21 cellular contexts compared by ENCODE assay signal in genomic region chr22:32333769-32334639, GRCh38. TPM values are rescaled to one million over a fixed set of nuclear protein-coding genes. Genes with fewer than 3 reads are reported as not detected.
DNase-seq lines count a peak whose midpoint lies in the region; ATAC-seq, FAIRE-seq and TF ChIP-seq lines count a peak whose summit lies in the region.
"Had no signal": no experiment of that assay in that cellular context is flagged by ENCODE, and none has a peak within 500 bp of the region (broad histone marks: within the 10 kb centered on the region; RNA-seq: fewer than 3 reads in every experiment).

No MANE protein-coding gene starts in this region.

- H2AK5ac ChIP-seq in H9 (ENCODE audit: insufficient read length, low read length) = no peak overlapping the region

- H3K27me3 Mint-ChIP-seq in H9 (ENCODE audit: low read depth) = peaks cover 17% of the 10 kb centered on the region
- H3K27me3 Mint-ChIP-seq in activated T-helper 2 cell treated with anti-CD3 and anti-CD28 coated beads, Interferon-gamma antibody, Interleukin-2, Interleukin-4, amounts not matched to agents 10 μg/mL and 5 μg/mL and 100 μg/mL, durations not matched to agents 14 hours and 24 hours and 36 hours (ENCODE audit: low read depth) = no peaks in the 10 kb centered on the region
- peaks cover 14% of the 10 kb centered on the region for H3K27me3 Mint-ChIP-seq in activated CD8-positive, alpha-beta T cell treated with anti-CD3 and anti-CD28 coated beads for 36 hours
- H3K27me3 Mint-ChIP-seq: CD4-positive, CD25-positive, alpha-beta regulatory T cell had no signal

- TF ChIP-seq RAD21 in HepG2 (CRISPR knock-in tag; IDR thresholded peaks at IDR 0.05) = no peak

- H3K27ac ChIP-seq in H9 (ENCODE audit: insufficient read length, low read depth, low read length) (no peak overlapping the region), HepG2 (ENCODE audit: extremely low read length, insufficient read depth, low read length) (no peak overlapping the region)
- H3K27ac ChIP-seq: HL-60, KMS-11 had no signal

- no peaks in the 10 kb centered on the region for H4K20me1 ChIP-seq in H9 (ENCODE audit: control insufficient read depth, insufficient read depth, insufficient read length)
- H4K20me1 ChIP-seq in HepG2 (ENCODE audit: insufficient read depth, low read length) = no peaks in the 10 kb centered on the region

- H3T11ph ChIP-seq in H9 (ENCODE audit: low read length) = no peak overlapping the region

- H3K9me3 ChIP-seq in H9 (ENCODE audit: control insufficient read depth, low read depth, low read length) (no peaks in the 10 kb centered on the region), HepG2 (ENCODE audit: low read length) (no peaks in the 10 kb centered on the region)
- H3K9me3 ChIP-seq: MG63 had no signal

- H2BK20ac ChIP-seq in H9 (ENCODE audit: low read depth, low read length, poor library complexity, severe bottlenecking) = no peak overlapping the region

- H3K79me2 ChIP-seq in H9 (ENCODE audit: insufficient read depth, low read length) (no peaks in the 10 kb centered on the region), HepG2 (ENCODE audit: insufficient read depth, low read length) (no peaks in the 10 kb centered on the region)

- POLR2A ChIA-PET in HepG2 (lab: Yijun Ruan, JAX) = no interaction called here
- POLR2A ChIA-PET in activated CD8-positive, alpha-beta T cell treated with anti-CD3 and anti-CD28 coated beads for 36 hours (lab: Charles Lee) = no interaction called here

- in situ Hi-C loops in HepG2 (cut with HindIII; ENCODE audit: extremely low pct_ligation_motif_present, low pct_unique_long_range_greater_than_20kb) = no loop called here

- H2AFZ ChIP-seq in H9 (ENCODE audit: low read length) = no peak overlapping the region
- H2AFZ ChIP-seq in HepG2 (ENCODE audit: low read length) = no peak overlapping the region

- H3K14ac ChIP-seq in H9 (ENCODE audit: insufficient read depth, low read length) = no peak overlapping the region; the same call in 1 of the 2 replicates

- H4K5ac ChIP-seq in H9 (ENCODE audit: insufficient read length, low read depth, low read length) = no peak overlapping the region

- TF ChIP-seq EP300 in HepG2 (IDR thresholded peaks at IDR 0.05; ENCODE audit: low read depth in 2 of 2, low read length in 2 of 2) (no peak), HepG2 (CRISPR knock-in tag; IDR thresholded peaks at IDR 0.05; ENCODE audit: borderline replicate concordance) (no peak)

- H3K9me3 Mint-ChIP-seq in H9 = peaks cover 0 to 2% of the 10 kb centered on the region in 2 experiments; a peak in 1 of 5 replicates
- no peaks in the 10 kb centered on the region for H3K9me3 Mint-ChIP-seq in activated T-helper 2 cell treated with anti-CD3 and anti-CD28 coated beads, Interferon-gamma antibody, Interleukin-2, Interleukin-4, amounts not matched to agents 10 μg/mL and 5 μg/mL and 100 μg/mL, durations not matched to agents 14 hours and 24 hours and 36 hours
- H3K9me3 Mint-ChIP-seq in activated CD8-positive, alpha-beta T cell treated with anti-CD3 and anti-CD28 coated beads for 36 hours = no peaks in the 10 kb centered on the region
- H3K9me3 Mint-ChIP-seq: CD4-positive, CD25-positive, alpha-beta regulatory T cell; HFFc6 had no signal

- no peak for TF ChIP-seq POLR2A in HepG2 (IDR thresholded peaks at IDR 0.05; ENCODE audit: insufficient read depth in 1 of 2, low read depth in 2 of 2, low read length in 2 of 2)

- no peaks in the 10 kb centered on the region for H3K36me3 ChIP-seq in HepG2 (replicated peaks in 1 of 2; ENCODE audit: control insufficient read depth in 1 of 2, insufficient read depth in 2 of 2, low read length in 2 of 2)
- H3K36me3 ChIP-seq: MG63 had no signal

- H3K27me3 ChIP-seq in H9 (ENCODE audit: insufficient read depth, low read length) (no peaks in the 10 kb centered on the region), HepG2 (ENCODE audit: control insufficient read depth in 1 of 2, insufficient read depth in 2 of 2, low read length in 2 of 2) (peaks cover 4 to 12% of the 10 kb centered on the region in 2 experiments; a peak in 2 of 5 replicates)
- H3K27me3 ChIP-seq: MG63 had no signal

- no peak for TF ChIP-seq CTCF in H9 (conservative IDR thresholded peaks at IDR 0.05)
- no peak for TF ChIP-seq CTCF in HepG2 (CRISPR knock-in tag; IDR thresholded peaks at IDR 0.05)
- no peak for TF ChIP-seq CTCF in activated CD8-positive, alpha-beta T cell treated with anti-CD3 and anti-CD28 coated beads for 36 hours (IDR thresholded peaks at IDR 0.05)

- H3K56ac ChIP-seq in H9 (ENCODE audit: insufficient read length, low read depth, low read length) = no peak overlapping the region

- H3K79me1 ChIP-seq in H9 (ENCODE audit: insufficient read depth, low read depth, low read length, poor library complexity, severe bottlenecking) = no peaks in the 10 kb centered on the region

- no peak overlapping the region for H3K4ac ChIP-seq in H9 (ENCODE audit: low read depth, low read length)

- no peak overlapping the region for H4K8ac ChIP-seq in H9 (replicated peaks; ENCODE audit: insufficient read length, low read depth, low read length)

- ATAC-seq in HepG2 (no peak; the same call in 2 of the 3 replicates), sciatic nerve (no peak)
- ATAC-seq in activated CD8-positive, alpha-beta T cell treated with anti-CD3 and anti-CD28 coated beads for 36 hours = no peak

- WGBS in H9 (ENCODE audit: extremely low coverage, insufficient read length, low lambda C conversion rate) = no CpG with 5 or more reads among the region's 12 CpGs
- WGBS in HepG2 (ENCODE audit: low lambda C conversion rate) = 9% methylated on average over 12 of the region's 12 CpGs

- H3K18ac ChIP-seq in H9 (ENCODE audit: insufficient read length, low read depth, low read length) = no peak overlapping the region

- peak overlapping the region in 1 of 2 experiments; percentile 0; a peak in 2 of 5 replicates for H3K4me3 Mint-ChIP-seq in H9
- no peak overlapping the region for H3K4me3 Mint-ChIP-seq in activated T-helper 2 cell treated with anti-CD3 and anti-CD28 coated beads, Interferon-gamma antibody, Interleukin-2, Interleukin-4, amounts not matched to agents 10 μg/mL and 5 μg/mL and 100 μg/mL, durations not matched to agents 14 hours and 24 hours and 36 hours (ENCODE audit: low read depth)
- H3K4me3 Mint-ChIP-seq in activated CD8-positive, alpha-beta T cell treated with anti-CD3 and anti-CD28 coated beads for 36 hours = no peak overlapping the region
- H3K4me3 Mint-ChIP-seq: CD4-positive, CD25-positive, alpha-beta regulatory T cell; HFFc6 had no signal

- no peak overlapping the region for H2BK120ac ChIP-seq in H9 (ENCODE audit: low read depth, low read length, poor library complexity, severe bottlenecking)

- H3K9ac ChIP-seq in H9 (ENCODE audit: extremely low read depth, insufficient read length, low read length) (no peak overlapping the region), HepG2 (ENCODE audit: insufficient read depth, low read depth, low read length) (no peak overlapping the region)
- H3K9ac ChIP-seq: KMS-11 had no signal

- DNase-seq in H9 (peak; percentile 21), HepG2 (ENCODE audit: low spot score) (no peak), sciatic nerve (ENCODE audit: low spot score) (peak; percentile 42), activated gamma-delta T cell (lab: John Stamatoyannopoulos, UW) (no peak), RKO (ENCODE audit: low spot score) (no peak)
- DNase-seq in activated T-helper 2 cell treated with anti-CD3 and anti-CD28 coated beads, Interferon-gamma antibody, Interleukin-2, Interleukin-4, amounts not matched to agents 10 μg/mL and 5 μg/mL and 100 μg/mL, durations not matched to agents 14 hours and 24 hours and 36 hours (ENCODE audit: low spot score) = peak; percentile 3
- DNase-seq in activated CD8-positive, alpha-beta T cell treated with anti-CD3 and anti-CD28 coated beads for 36 hours = no peak
- no peak for DNase-seq in activated naive CD4-positive, alpha-beta T cell (lab: John Stamatoyannopoulos, UW)
- DNase-seq: ACHN; CD4-positive, CD25-positive, alpha-beta regulatory T cell; HFFc6; MG63; NCI-H1092 treated with DMSO at 0.1 percent for 48 hours; NCI-H187 treated with DMSO at 0.1 percent for 48 hours; NCI-H2171 treated with DMSO at 0.1 percent for 48 hours; NCI-H510A; SIG-M5 had no signal

- H3K4me1 ChIP-seq in H9 (ENCODE audit: insufficient read depth, low read length) = no peaks in the 10 kb centered on the region
- H3K4me1 ChIP-seq in HepG2 (ENCODE audit: insufficient read depth, low read length) = no peaks in the 10 kb centered on the region

- no peak overlapping the region for H3K4me2 ChIP-seq in H9 (ENCODE audit: insufficient read depth, insufficient read length, low read length)
- no peak overlapping the region for H3K4me2 ChIP-seq in HepG2 (ENCODE audit: low read depth, low read length)
- H3K4me2 ChIP-seq: KMS-11 had no signal

- H2BK15ac ChIP-seq in H9 (ENCODE audit: low read depth, low read length) = no peak overlapping the region

- H2BK12ac ChIP-seq in H9 (ENCODE audit: insufficient read length, low read depth, low read length) = no peak overlapping the region

- H3K23ac ChIP-seq in H9 (ENCODE audit: insufficient read length, low read depth, low read length) = no peak overlapping the region

- peaks cover 26 to 47% of the 10 kb centered on the region in 2 experiments for H3K4me1 Mint-ChIP-seq in H9
- H3K4me1 Mint-ChIP-seq in activated T-helper 2 cell treated with anti-CD3 and anti-CD28 coated beads, Interferon-gamma antibody, Interleukin-2, Interleukin-4, amounts not matched to agents 10 μg/mL and 5 μg/mL and 100 μg/mL, durations not matched to agents 14 hours and 24 hours and 36 hours (ENCODE audit: low read depth) = no peaks in the 10 kb centered on the region
- no peaks in the 10 kb centered on the region for H3K4me1 Mint-ChIP-seq in activated CD8-positive, alpha-beta T cell treated with anti-CD3 and anti-CD28 coated beads for 36 hours (ENCODE audit: low read depth)
- H3K4me1 Mint-ChIP-seq: CD4-positive, CD25-positive, alpha-beta regulatory T cell had no signal

- no peak overlapping the region for H3K4me3 ChIP-seq in HepG2 (replicated peaks in 1 of 3; ENCODE audit: insufficient read depth in 1 of 3, low read depth in 2 of 3, low read length in 3 of 3)
- H3K4me3 ChIP-seq: MG63 had no signal

- no TSS peak for BruUV-seq in HepG2 (replicated peaks; lab: Mats Ljungman, UMichigan)

- H4K91ac ChIP-seq in H9 (ENCODE audit: insufficient read length, low read depth, low read length) = no peak overlapping the region

- H3K27ac Mint-ChIP-seq in H9 = peak overlapping the region in 1 of 3 experiments; percentile 24; a peak in 3 of 7 replicates
- no peak overlapping the region for H3K27ac Mint-ChIP-seq in activated T-helper 2 cell treated with anti-CD3 and anti-CD28 coated beads, Interferon-gamma antibody, Interleukin-2, Interleukin-4, amounts not matched to agents 10 μg/mL and 5 μg/mL and 100 μg/mL, durations not matched to agents 14 hours and 24 hours and 36 hours
- H3K27ac Mint-ChIP-seq in activated CD8-positive, alpha-beta T cell treated with anti-CD3 and anti-CD28 coated beads for 36 hours = no peak overlapping the region
- H3K27ac Mint-ChIP-seq: CD4-positive, CD25-positive, alpha-beta regulatory T cell; HFFc6 had no signal

- H3K23me2 ChIP-seq in H9 (ENCODE audit: insufficient read length, low read depth, low read length, poor library complexity, severe bottlenecking) = no peaks in the 10 kb centered on the region

- H3K36me3 Mint-ChIP-seq in H9 (ENCODE audit: insufficient read depth in 1 of 3, low read depth in 3 of 3) = no peaks in the 10 kb centered on the region; a peak in 1 of 7 replicates
- H3K36me3 Mint-ChIP-seq in activated T-helper 2 cell treated with anti-CD3 and anti-CD28 coated beads, Interferon-gamma antibody, Interleukin-2, Interleukin-4, amounts not matched to agents 10 μg/mL and 5 μg/mL and 100 μg/mL, durations not matched to agents 14 hours and 24 hours and 36 hours (ENCODE audit: low read depth) = no peaks in the 10 kb centered on the region
- H3K36me3 Mint-ChIP-seq in activated CD8-positive, alpha-beta T cell treated with anti-CD3 and anti-CD28 coated beads for 36 hours (ENCODE audit: low read depth) = no peaks in the 10 kb centered on the region
- H3K36me3 Mint-ChIP-seq: CD4-positive, CD25-positive, alpha-beta regulatory T cell had no signal

- CTCF ChIA-PET in HepG2 (lab: Yijun Ruan, JAX; ENCODE audit: low intra/inter-chr PET ratio, low total read pairs) = no interaction called here
- CTCF ChIA-PET in activated CD8-positive, alpha-beta T cell treated with anti-CD3 and anti-CD28 coated beads for 36 hours (lab: Charles Lee) = no interaction called here

- intact Hi-C loops in activated T-helper 2 cell treated with anti-CD3 and anti-CD28 coated beads, Interferon-gamma antibody, Interleukin-2, Interleukin-4, amounts not matched to agents 10 μg/mL and 5 μg/mL and 100 μg/mL, durations not matched to agents 14 hours and 24 hours and 36 hours (cut with micrococcal nuclease) = no loop called here
- intact Hi-C loops in HepG2 (cut with micrococcal nuclease; ENCODE audit: unreplicated experiment) = no loop called here
- intact Hi-C loops in sciatic nerve (cut with DNase I) = no loop called here
- intact Hi-C loops in activated CD8-positive, alpha-beta T cell treated with anti-CD3 and anti-CD28 coated beads for 36 hours (cut with micrococcal nuclease) = no loop called here

- H2BK5ac ChIP-seq in H9 (ENCODE audit: insufficient read length, low read length) = no peak overlapping the region

- FAIRE-seq in HepG2 (lab: Jason Lieb, UNC) = no peak
- FAIRE-seq: GM18507, RCC 7860 had no signal

RNA-seq across cellular contexts. Expression of gene RFPL3, which starts 23.7 kb away (rescaled TPM):
- total RNA-seq in H9 (2021) (not detected in 2 replicates), HepG2 (2016; rRNA removed; fragmentation: Illumina TruSeq; extraction: Trizol) (not detected in 2 replicates), sciatic nerve (not detected)
- total RNA-seq in activated T-helper 2 cell treated with anti-CD3 and anti-CD28 coated beads, Interferon-gamma antibody, Interleukin-2, Interleukin-4, amounts not matched to agents 10 μg/mL and 5 μg/mL and 100 μg/mL, durations not matched to agents 14 hours and 24 hours and 36 hours = not detected in 2 replicates
- total RNA-seq in HepG2 (2016; cell fraction: cytosol; rRNA removed; fragmentation: Illumina TruSeq; extraction: Trizol; ENCODE audit: low read depth) = not detected in 2 replicates
- not detected in 2 replicates for total RNA-seq in HepG2 (2016; cell fraction: insoluble cytoplasmic fraction; rRNA removed; fragmentation: Illumina TruSeq; extraction: Trizol)
- total RNA-seq in HepG2 (2016; cell fraction: membrane; rRNA removed; fragmentation: Illumina TruSeq; extraction: Trizol) = not detected in 2 replicates
- total RNA-seq in HepG2 (2016; cell fraction: nucleus; rRNA removed; fragmentation: Illumina TruSeq; extraction: Trizol) = not detected in 2 replicates
- polyA plus RNA-seq in HepG2 (2011; rRNA removed) = not detected in 2 replicates
- polyA plus RNA-seq in HepG2 (2011; cell fraction: cytosol; rRNA removed) = not detected in 2 replicates
- not detected in 2 replicates for polyA plus RNA-seq in HepG2 (2011; cell fraction: nucleus; rRNA removed)
- polyA plus RNA-seq in HepG2 (2012) = not detected in 2 replicates
- not detected in 2 replicates for polyA plus RNA-seq in HepG2 (2016; cell fraction: cytosol; fragmentation: Illumina TruSeq; extraction: Trizol; ENCODE audit: low read depth)
- polyA plus RNA-seq in HepG2 (2016; cell fraction: insoluble cytoplasmic fraction; fragmentation: Illumina TruSeq; extraction: Trizol; ENCODE audit: low read depth) = not detected in 2 replicates
- not detected in 2 replicates for polyA plus RNA-seq in HepG2 (2016; cell fraction: membrane; fragmentation: Illumina TruSeq; extraction: Trizol; ENCODE audit: low read depth)
- not detected in 2 replicates for polyA plus RNA-seq in HepG2 (2016; cell fraction: nucleus; fragmentation: Illumina TruSeq; extraction: Trizol; ENCODE audit: insufficient read depth, low read depth)
- not detected in 2 replicates for polyA minus RNA-seq in HepG2 (2011; rRNA and poly(A)+ RNA removed; ENCODE audit: low replicate concordance)
- polyA minus RNA-seq in HepG2 (2011; cell fraction: cytosol; rRNA and poly(A)+ RNA removed) = not detected in 2 replicates
- not detected in 2 replicates for polyA minus RNA-seq in HepG2 (2011; cell fraction: nucleus; rRNA and poly(A)+ RNA removed)
- total RNA-seq in activated CD8-positive, alpha-beta T cell treated with anti-CD3 and anti-CD28 coated beads for 36 hours = not detected
- total RNA-seq: CD4-positive, CD25-positive, alpha-beta regulatory T cell; HFFc6 had no signal
- polyA plus RNA-seq: CD4-positive, CD25-positive, alpha-beta regulatory T cell had no signal

Comparison
In these comparisons a context has a peak if more than half of its experiments do, and no peak if none do; other contexts are left out.
1. DNase-seq: peak in H9 (single experiment), activated T-helper 2 cell treated with anti-CD3 and anti-CD28 coated beads, Interferon-gamma antibody, Interleukin-2, Interleukin-4, amounts not matched to agents 10 μg/mL and 5 μg/mL and 100 μg/mL, durations not matched to agents 14 hours and 24 hours and 36 hours (single experiment) and sciatic nerve (single experiment); none in HepG2 (single experiment), activated gamma-delta T cell (single experiment), activated CD8-positive, alpha-beta T cell treated with anti-CD3 and anti-CD28 coated beads for 36 hours (single experiment), RKO (single experiment) and activated naive CD4-positive, alpha-beta T cell (0 of 4).